Comparison of ENCODE assay signal across 13 cellular contexts in the genomic region with DNA sequence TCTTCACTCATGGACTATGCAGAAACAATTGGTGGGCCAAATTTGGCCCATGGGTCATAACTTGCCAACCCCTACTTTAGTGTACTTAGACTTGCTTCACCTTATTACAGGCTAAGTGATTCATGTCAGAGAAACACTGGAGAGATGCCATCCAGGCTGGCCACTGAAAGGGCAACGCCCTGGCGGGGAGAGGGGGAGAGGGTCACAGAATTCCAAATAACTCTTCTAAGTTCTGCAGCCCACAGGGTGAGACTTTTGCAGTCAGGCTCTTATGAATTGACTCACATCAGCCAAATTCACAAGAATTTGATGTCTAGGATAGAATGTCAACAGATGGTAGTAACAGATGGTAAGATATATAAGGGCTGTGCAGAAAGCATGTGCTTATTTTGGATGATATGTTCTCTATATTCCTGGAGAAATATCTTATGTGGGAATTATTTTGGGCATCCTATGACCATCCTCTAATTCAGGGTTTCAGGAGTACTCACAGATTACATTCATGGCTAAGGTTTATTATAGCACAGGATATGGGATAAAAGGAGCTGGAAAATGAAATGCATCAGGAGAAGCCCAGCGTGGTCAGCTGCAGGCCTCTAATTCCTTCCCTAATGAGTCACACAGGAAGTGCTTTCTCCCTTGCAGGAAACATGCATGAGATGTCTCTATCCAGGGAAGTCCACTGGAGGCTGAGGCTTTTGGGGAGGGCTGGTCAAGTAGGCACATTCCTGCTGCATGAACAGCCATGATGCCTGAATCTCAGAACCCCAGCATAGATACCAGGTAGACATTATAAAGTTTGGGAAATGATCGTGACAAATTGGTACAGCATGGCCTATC. TPM values are rescaled to one million over a fixed set of nuclear protein-coding genes. Genes with fewer than 3 reads are reported as not detected.
A peak's percentile ranks its signal among the peaks of the same experiment; 100 is the strongest.
DNase-seq lines count a peak whose midpoint lies in the region; ATAC-seq and FAIRE-seq lines count a peak whose summit lies in the region.
"Had no signal": no experiment of that assay in that cellular context is flagged by ENCODE, and none has a peak within 500 bp of the region (broad histone marks: within the 10 kb centered on the region; RNA-seq: fewer than 3 reads in every experiment).

No MANE protein-coding gene starts in this region.

- H3K4ac ChIP-seq in trophoblast cell (ENCODE audit: low read depth, low read length) = no peak overlapping the region

- no peak for ATAC-seq in activated CD8-positive, alpha-beta T cell treated with anti-CD3 and anti-CD28 coated beads, Interleukin-2, amount 10 ng/mL, durations not matched to agents 7 days and 5 days
- ATAC-seq in activated naive CD4-positive, alpha-beta T cell treated with anti-CD3 and anti-CD28 coated beads, Interleukin-2, amount 50 U/mL, for 72 hours = no peak

- H3K36me3 Mint-ChIP-seq in activated CD8-positive, alpha-beta T cell treated with anti-CD3 and anti-CD28 coated beads, Interleukin-2, amount 10 ng/mL, durations not matched to agents 7 days and 5 days (ENCODE audit: low read depth) = no peaks in the 10 kb centered on the region
- H3K36me3 Mint-ChIP-seq in activated naive CD4-positive, alpha-beta T cell treated with anti-CD3 and anti-CD28 coated beads, Interleukin-2, amount 50 U/mL, for 72 hours = peaks cover 0 to 4% of the 10 kb centered on the region in 2 donors

- H3K4me1 Mint-ChIP-seq in activated CD8-positive, alpha-beta T cell treated with anti-CD3 and anti-CD28 coated beads, Interleukin-2, amount 10 ng/mL, durations not matched to agents 7 days and 5 days (ENCODE audit: low read depth) = no peaks in the 10 kb centered on the region
- H3K4me1 Mint-ChIP-seq: endodermal cell had no signal

- POLR2A ChIA-PET in activated CD8-positive, alpha-beta T cell treated with anti-CD3 and anti-CD28 coated beads, Interleukin-2, amount 10 ng/mL, durations not matched to agents 7 days and 5 days (lab: Charles Lee) = no interaction called here

- no peak overlapping the region for H3K9ac ChIP-seq in trophoblast cell (ENCODE audit: low read length)

- H3K27ac ChIP-seq in trophoblast cell (ENCODE audit: low read depth, low read length) = peak overlapping the region; percentile 20

- H2AFZ ChIP-seq in trophoblast cell (ENCODE audit: insufficient read depth, low read length, poor library complexity) = no peak overlapping the region

- CTCF ChIA-PET in activated CD8-positive, alpha-beta T cell treated with anti-CD3 and anti-CD28 coated beads, Interleukin-2, amount 10 ng/mL, durations not matched to agents 7 days and 5 days (lab: Charles Lee) = no interaction called here

- FAIRE-seq in RCC 7860 (lab: Jason Lieb, UNC) = no peak

- no peak overlapping the region for H2AK5ac ChIP-seq in trophoblast cell (ENCODE audit: low read length)

- H3K36me3 ChIP-seq in trophoblast cell (ENCODE audit: control insufficient read depth in 1 of 2, insufficient read depth in 2 of 2, low read length in 2 of 2) = no peaks in the 10 kb centered on the region

- no peaks in the 10 kb centered on the region for H3K27me3 ChIP-seq in trophoblast cell (ENCODE audit: insufficient read depth, low read length)

- peak overlapping the region; percentile 28 for H4K91ac ChIP-seq in trophoblast cell (ENCODE audit: low read depth, low read length)

- peaks cover 17% of the 10 kb centered on the region for H3K9me3 Mint-ChIP-seq in activated CD8-positive, alpha-beta T cell treated with anti-CD3 and anti-CD28 coated beads, Interleukin-2, amount 10 ng/mL, durations not matched to agents 7 days and 5 days (ENCODE audit: insufficient read depth)
- peaks cover 4 to 10% of the 10 kb centered on the region in 2 donors for H3K9me3 Mint-ChIP-seq in activated naive CD4-positive, alpha-beta T cell treated with anti-CD3 and anti-CD28 coated beads, Interleukin-2, amount 50 U/mL, for 72 hours

- no peak overlapping the region for H3K27ac Mint-ChIP-seq in activated CD8-positive, alpha-beta T cell treated with anti-CD3 and anti-CD28 coated beads, Interleukin-2, amount 10 ng/mL, durations not matched to agents 7 days and 5 days
- no peak overlapping the region for H3K27ac Mint-ChIP-seq in activated naive CD4-positive, alpha-beta T cell treated with anti-CD3 and anti-CD28 coated beads, Interleukin-2, amount 50 U/mL, for 72 hours
- H3K27ac Mint-ChIP-seq: activated B cell treated with CpG ODN at 0.5 μM for 24 hours, endodermal cell had no signal

- no peak overlapping the region for H4K12ac ChIP-seq in trophoblast cell (ENCODE audit: low read depth, low read length)

- no peaks in the 10 kb centered on the region for H3K9me3 ChIP-seq in trophoblast cell (ENCODE audit: insufficient read depth, low read depth, low read length)

- H3K4me3 Mint-ChIP-seq in activated CD8-positive, alpha-beta T cell treated with anti-CD3 and anti-CD28 coated beads, Interleukin-2, amount 10 ng/mL, durations not matched to agents 7 days and 5 days = no peak overlapping the region
- H3K4me3 Mint-ChIP-seq: activated B cell treated with CpG ODN at 0.5 μM for 24 hours, endodermal cell had no signal

- H2BK120ac ChIP-seq in trophoblast cell (ENCODE audit: insufficient read depth, low read length, poor library complexity) = peak overlapping the region; percentile 66

- no peak overlapping the region for H2BK12ac ChIP-seq in trophoblast cell (ENCODE audit: low read length)

- no peaks in the 10 kb centered on the region for H3K79me2 ChIP-seq in trophoblast cell (ENCODE audit: control insufficient read depth, insufficient read depth, low read length, poor library complexity)

- WGBS in trophoblast cell (ENCODE audit: extremely low coverage, insufficient coverage, insufficient read length) = no CpG with 5 or more reads among the region's 4 CpGs

- no peak overlapping the region for H3K23ac ChIP-seq in trophoblast cell (ENCODE audit: low read length)

- H3K27me3 Mint-ChIP-seq in activated CD8-positive, alpha-beta T cell treated with anti-CD3 and anti-CD28 coated beads, Interleukin-2, amount 10 ng/mL, durations not matched to agents 7 days and 5 days (ENCODE audit: low read depth) = peaks cover 3% of the 10 kb centered on the region
- H3K27me3 Mint-ChIP-seq: activated B cell treated with CpG ODN at 0.5 μM for 24 hours had no signal

- DNase-seq in GM03348 (ENCODE audit: low spot score) (peak; percentile 69), RCC 7860 (ENCODE audit: low spot score) (peak; percentile 66), fibroblast of gingiva (ENCODE audit: low read depth) (peak; percentile 34), trophoblast cell (peak; percentile 71 to 87), activated gamma-delta T cell (lab: John Stamatoyannopoulos, UW) (no peak), T-helper 1 cell (no peak)
- DNase-seq in activated CD8-positive, alpha-beta T cell treated with anti-CD3 and anti-CD28 coated beads, Interleukin-2, amount 10 ng/mL, durations not matched to agents 7 days and 5 days = no peak
- DNase-seq in activated naive CD4-positive, alpha-beta T cell treated with anti-CD3 and anti-CD28 coated beads, Interleukin-2, amount 50 U/mL, for 72 hours (ENCODE audit: low spot score in 2 of 2) = no peak
- DNase-seq: activated B cell treated with CpG ODN at 0.5 μM for 24 hours, DND-41, NCI-H1048, OCI-M1 had no signal

- no peak overlapping the region for H2BK5ac ChIP-seq in trophoblast cell (ENCODE audit: low read depth, low read length, poor library complexity)

- no peak overlapping the region for H4K8ac ChIP-seq in trophoblast cell (ENCODE audit: low read depth, low read length)

- no peak overlapping the region for H3K4me2 ChIP-seq in trophoblast cell (ENCODE audit: low read length)

- peaks cover 0 to 2% of the 10 kb centered on the region in 2 experiments for H3K4me1 ChIP-seq in trophoblast cell (ENCODE audit: control insufficient read depth in 1 of 2, insufficient read depth in 2 of 2, low read length in 2 of 2)

- H3K14ac ChIP-seq in trophoblast cell (ENCODE audit: low read length) = no peak overlapping the region

- H3K18ac ChIP-seq in trophoblast cell (ENCODE audit: low read length) = no peak overlapping the region

- H3K4me3 ChIP-seq in trophoblast cell (ENCODE audit: low read depth, low read length) = no peak overlapping the region

- no peaks in the 10 kb centered on the region for H3K79me1 ChIP-seq in trophoblast cell (ENCODE audit: low read length)

RNA-seq across cellular contexts. Expression of gene RIN2, which starts 58.7 kb away (rescaled TPM):
- 16.5 and 17.0 TPM in 2 replicates for polyA plus RNA-seq in trophoblast cell (2013)
- total RNA-seq in activated CD8-positive, alpha-beta T cell treated with anti-CD3 and anti-CD28 coated beads, Interleukin-2, amount 10 ng/mL, durations not matched to agents 7 days and 5 days = not detected
- not detected for total RNA-seq in activated naive CD4-positive, alpha-beta T cell treated with anti-CD3 and anti-CD28 coated beads, Interleukin-2, amount 50 U/mL, for 72 hours

Comparison
In these comparisons a context has a peak if more than half of its experiments do, and no peak if none do; other contexts are left out.
1. DNase-seq: peak in GM03348 (single experiment), RCC 7860 (single experiment), fibroblast of gingiva (single experiment) and trophoblast cell (2 of 2); none in activated CD8-positive, alpha-beta T cell treated with anti-CD3 and anti-CD28 coated beads, Interleukin-2, amount 10 ng/mL, durations not matched to agents 7 days and 5 days (single experiment), activated gamma-delta T cell (single experiment), T-helper 1 cell (0 of 5) and activated naive CD4-positive, alpha-beta T cell treated with anti-CD3 and anti-CD28 coated beads, Interleukin-2, amount 50 U/mL, for 72 hours (0 of 2).